Comparison of ENCODE assay signal across 1 cellular context in the genomic region with DNA sequence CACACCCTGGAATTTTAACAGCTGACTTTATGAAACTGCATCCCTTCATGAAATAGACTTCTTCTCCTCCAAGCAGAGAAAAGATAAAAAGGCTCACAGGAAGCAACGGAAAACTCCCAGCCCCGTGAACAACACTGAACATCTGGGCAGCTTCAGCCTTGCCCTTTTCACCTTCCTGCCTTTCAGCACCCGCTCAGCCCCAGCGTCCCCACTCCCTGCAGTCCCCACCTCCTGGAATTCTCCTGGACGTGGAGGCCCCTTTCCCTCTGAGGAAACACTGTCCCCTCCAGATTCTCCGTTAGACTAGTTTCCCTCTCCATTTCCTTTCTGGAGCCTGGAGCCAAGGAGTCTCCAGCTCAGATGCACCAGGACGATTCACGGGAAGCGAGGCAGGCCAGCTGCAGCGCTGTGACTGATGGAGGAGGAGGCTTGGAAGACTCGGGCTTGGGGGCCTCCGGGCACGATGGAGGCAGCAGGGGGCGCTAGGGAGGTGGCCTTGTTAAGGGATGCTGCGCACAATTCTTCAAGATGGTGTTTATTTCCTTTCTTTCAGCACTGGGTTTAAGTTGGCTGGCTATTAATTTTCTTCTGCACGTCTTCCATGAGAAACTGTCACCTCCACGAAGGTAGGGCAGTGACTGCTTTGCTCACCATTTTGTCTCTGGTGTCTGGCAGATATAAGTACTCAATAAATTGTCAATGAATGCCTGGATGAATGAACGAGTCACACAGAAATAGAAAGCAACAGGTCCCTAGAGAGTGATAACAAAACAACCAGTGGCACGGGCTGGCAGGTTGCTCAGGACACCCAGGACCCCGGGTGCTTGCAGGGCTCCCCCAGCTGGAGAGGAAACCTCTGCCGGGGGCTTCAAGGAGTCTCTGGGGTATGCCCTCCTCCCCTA.
TF ChIP-seq lines count a peak whose summit lies in the region.

No MANE protein-coding gene starts in this region.

TF ChIP-seq in HepG2, 621 proteins besides CTCF, POLR2A, EP300 and RAD21 (continued from another document):
- peak; percentile 71 for TF ChIP-seq ZNF644 (CRISPR knock-in tag; IDR thresholded peaks at IDR 0.05; ENCODE audit: low read depth)
